Comparison of ENCODE assay signal across 1 cellular context in the genomic region with DNA sequence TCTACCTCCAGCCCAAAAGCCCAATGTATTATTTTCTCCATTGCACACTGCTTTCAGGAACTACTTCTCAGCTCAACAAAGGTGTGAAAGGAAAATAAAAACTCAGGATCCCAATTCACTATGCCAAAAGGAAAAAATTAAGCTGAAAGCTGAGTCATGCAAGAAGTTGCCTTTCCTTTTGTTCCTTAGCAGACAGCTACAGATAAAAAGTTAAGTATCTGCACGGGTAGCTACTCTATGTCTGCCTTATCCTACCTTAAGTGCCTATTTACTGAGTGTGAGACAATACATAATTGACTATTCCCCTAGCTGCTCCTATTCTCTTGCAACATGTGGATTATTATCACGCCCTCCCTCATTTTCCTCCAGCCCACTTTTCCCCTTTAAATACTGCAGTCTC.
TF ChIP-seq lines count a peak whose summit lies in the region.

No MANE protein-coding gene starts in this region.

TF ChIP-seq in H1, 55 proteins besides CTCF, POLR2A, EP300 and RAD21 (continued from another document):
- TF ChIP-seq KDM4A (IDR thresholded peaks at IDR 0.05; ENCODE audit: low read depth, low read length, severe bottlenecking) = no peak
- TF ChIP-seq HDAC2 (IDR thresholded peaks at IDR 0.05; ENCODE audit: borderline replicate concordance in 1 of 2, low read depth in 2 of 2, low read length in 2 of 2) = no peak
- no peak for TF ChIP-seq BACH1 (IDR thresholded peaks at IDR 0.05; ENCODE audit: low read length)
- no peak for TF ChIP-seq TEAD4 (IDR thresholded peaks at IDR 0.05; ENCODE audit: low read depth, low read length)
- TF ChIP-seq GABPA (IDR thresholded peaks at IDR 0.05; ENCODE audit: borderline replicate concordance, insufficient read depth, low read length) = no peak
- no peak for TF ChIP-seq BRCA1 (IDR thresholded peaks at IDR 0.05; ENCODE audit: low read depth, low read length)
- no peak for TF ChIP-seq BCL11A (IDR thresholded peaks at IDR 0.05; ENCODE audit: low read depth in 2 of 2, low read length in 2 of 2)
- TF ChIP-seq ATF2 (IDR thresholded peaks at IDR 0.05; ENCODE audit: low read length) = no peak
- no peak for TF ChIP-seq HDAC6 (IDR thresholded peaks at IDR 0.05; ENCODE audit: low read depth, low read length)
- TF ChIP-seq SP4 (IDR thresholded peaks at IDR 0.05; ENCODE audit: low read length) = no peak
- TF ChIP-seq SP1 (IDR thresholded peaks at IDR 0.05; ENCODE audit: low read depth, low read length) = no peak
- no peak for TF ChIP-seq ASH2L (IDR thresholded peaks at IDR 0.05; ENCODE audit: low read length)
